39 cellular contexts compared by ENCODE assay signal in the genomic region with DNA sequence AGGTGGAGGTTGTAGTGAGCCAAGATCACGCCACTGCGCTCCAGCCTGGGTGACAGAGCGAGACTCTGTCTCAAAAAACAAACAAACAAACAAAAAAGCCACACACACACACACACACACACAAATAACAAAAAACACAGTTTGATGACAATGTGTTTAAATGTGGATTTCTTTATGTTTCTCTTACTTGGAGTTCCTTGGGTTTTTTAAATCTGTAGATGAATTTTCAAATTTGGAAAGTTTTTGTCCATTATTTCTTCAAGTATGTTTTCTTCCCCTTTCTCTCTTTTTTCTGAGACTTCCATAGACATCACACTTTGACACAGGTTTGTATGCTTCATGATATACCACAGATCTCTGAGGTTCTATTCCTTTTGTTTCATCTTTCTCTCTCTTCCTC. TPM values are rescaled to one million over a fixed set of nuclear protein-coding genes. Genes with fewer than 3 reads are reported as not detected.
"Had no signal": no experiment of that assay in that cellular context is flagged by ENCODE, and none has a peak within 500 bp of the region (broad histone marks: within the 10 kb centered on the region; RNA-seq: fewer than 3 reads in every experiment).

No MANE protein-coding gene starts in this region.

- H3K36me3 ChIP-seq: MG63 had no signal

- H3K4me3 ChIP-seq: MG63 had no signal

- DNase-seq: Kasumi-1, MG63, MV-4-11, NCI-H1048, NCI-H1092, NCI-H1092 treated with DMSO at 0.1 percent for 48 hours, NCI-H1105, NCI-H1105 treated with DMSO at 0.1 percent for 48 hours, NCI-H1417, NCI-H1417 treated with DMSO at 0.1 percent for 48 hours, NCI-H1436, NCI-H1436 treated with DMSO at 0.1 percent for 48 hours, NCI-H146, NCI-H1694, NCI-H1694 treated with DMSO at 0.1 percent for 48 hours, NCI-H187, NCI-H187 treated with DMSO at 0.1 percent for 48 hours, NCI-H1930, NCI-H2029, NCI-H2029 treated with DMSO at 0.1 percent for 48 hours, NCI-H2081, NCI-H2081 treated with DMSO at 0.1 percent for 48 hours, NCI-H2107, NCI-H2171, NCI-H2171 treated with DMSO at 0.1 percent for 48 hours, NCI-H2227 treated with DMSO at 0.1 percent for 48 hours, NCI-H226, NCI-H345, NCI-H446, NCI-H446 treated with DMSO at 0.1 percent for 48 hours, NCI-H510A, NCI-H510A treated with DMSO at 0.1 percent for 48 hours, NCI-H524, NCI-H524 treated with DMSO at 0.1 percent for 48 hours, NCI-H526 had no signal

RNA-seq across cellular contexts. Expression of gene HPCAL4, which starts 35.4 kb away (rescaled TPM):
- total RNA-seq: MCF 10A had no signal

RNA-seq across cellular contexts. Expression of gene OXCT2, which starts 44.5 kb away (rescaled TPM):
- total RNA-seq: MCF 10A had no signal

RNA-seq across cellular contexts. Expression of gene NT5C1A, which starts 54.7 kb away (rescaled TPM):
- total RNA-seq: LHCN-M2, M059J, MCF 10A, NCI-H460 had no signal
